Comparison of ENCODE assay signal across 12 cellular contexts in genomic region chr17:68908045-68908444, GRCh38. TPM values are rescaled to one million over a fixed set of nuclear protein-coding genes. Genes with fewer than 3 reads are reported as not detected.
DNase-seq lines count a peak whose midpoint lies in the region; ATAC-seq and TF ChIP-seq lines count a peak whose summit lies in the region.
"Had no signal": no experiment of that assay in that cellular context is flagged by ENCODE, and none has a peak within 500 bp of the region (broad histone marks: within the 10 kb centered on the region; RNA-seq: fewer than 3 reads in every experiment).

No MANE protein-coding gene starts in this region.

- H3K4me3 ChIP-seq in GM23248: no peak overlapping the region

- H3K9me3 ChIP-seq in GM23248 (ENCODE audit: low read depth): no peaks in the 10 kb centered on the region

- peak overlapping the region; percentile 81; the same call in 1 of the 2 replicates for H3K27ac ChIP-seq in GM23248

- no peaks in the 10 kb centered on the region for H3K27me3 Mint-ChIP-seq in neural crest cell (ENCODE audit: low read depth)
- H3K27me3 Mint-ChIP-seq: CD4-positive, alpha-beta T cell had no signal

- no peak overlapping the region for H2AFZ ChIP-seq in GM23248

- in situ Hi-C loops in GM23248 (cut with MboI): no loop called here

- peaks cover 24% of the 10 kb centered on the region for H3K4me1 ChIP-seq in GM23248 (ENCODE audit: insufficient read depth)

- H3K9ac ChIP-seq in GM23248: no peak overlapping the region

- DNase-seq in GM23248: no peak
- DNase-seq in HuH-7 (ENCODE audit: low spot score): peak; percentile 12
- no peak for DNase-seq in neural crest cell (ENCODE audit: low read depth, low spot score)
- no peak for DNase-seq in stimulated activated CD4-positive, alpha-beta T cell treated with anti-CD3 and anti-CD28 coated beads, Interleukin-1b, Interleukin-23, amount 100 ng/mL, for 48 hours
- no peak for DNase-seq in NAMALWA (ENCODE audit: low spot score)
- no peak for DNase-seq in GDM1 (lab: John Stamatoyannopoulos, UW)
- DNase-seq in COR-L47 (lab: John Stamatoyannopoulos, UW): no peak
- DNase-seq: activated CD8-positive, alpha-beta memory T cell treated with anti-CD3 and anti-CD28 coated beads, Interleukin-2, amount 50 U/mL, for 48 hours; CD4-positive, alpha-beta T cell; NCI-H2227 treated with DMSO at 0.1 percent for 48 hours had no signal

- H3K9me3 Mint-ChIP-seq in neural crest cell: peaks cover 6% of the 10 kb centered on the region

- no peak overlapping the region for H3K4me2 ChIP-seq in GM23248 (ENCODE audit: unreplicated experiment)

- H3K27ac Mint-ChIP-seq in neural crest cell (ENCODE audit: unreplicated experiment): peak overlapping the region; percentile 8
- H3K27ac Mint-ChIP-seq: CD4-positive, alpha-beta T cell had no signal

- 97 to 100% methylated on average over 2 of the region's 2 CpGs for WGBS in GM23248 (ENCODE audit: low coverage in 1 of 2, low lambda C conversion rate in 2 of 2, missing lambda C conversion rate in 2 of 2), 2 experiments

- H3K9me2 ChIP-seq in GM23248 (ENCODE audit: insufficient read depth): no peaks in the 10 kb centered on the region

- no peaks in the 10 kb centered on the region for H4K20me1 ChIP-seq in GM23248 (ENCODE audit: insufficient read depth)

- H3K4me1 Mint-ChIP-seq in neural crest cell: peaks cover 55% of the 10 kb centered on the region

- H3K36me3 Mint-ChIP-seq in neural crest cell (ENCODE audit: low read depth): peaks cover 17% of the 10 kb centered on the region

- H3K27me3 ChIP-seq in GM23248 (replicated peaks; ENCODE audit: insufficient read depth): no peaks in the 10 kb centered on the region

- peaks cover 26% of the 10 kb centered on the region for H3F3A ChIP-seq in GM23248 (ENCODE audit: insufficient read depth)

- H3K36me3 ChIP-seq in GM23248 (ENCODE audit: low read depth): no peaks in the 10 kb centered on the region

- H3K79me2 ChIP-seq in GM23248 (ENCODE audit: insufficient read depth): no peaks in the 10 kb centered on the region

- TF ChIP-seq CTCF in neural crest cell (conservative IDR thresholded peaks at IDR 0.05): no peak

- H3K4me3 Mint-ChIP-seq in neural crest cell: no peak overlapping the region
- H3K4me3 Mint-ChIP-seq: CD4-positive, alpha-beta T cell had no signal

- peak; percentile 76 for ATAC-seq in GM18858 (IDR thresholded peaks at IDR 0.05; ENCODE audit: unreplicated experiment)

RNA-seq across cellular contexts. Expression of gene ABCA8, which starts 47.1 kb away (rescaled TPM):
- 8.0 and 14.4 TPM in 2 replicates for total RNA-seq in GM23248 (2014; rRNA removed; shearing (Covaris generic))
- polyA plus RNA-seq in GM23248 (2016; fragmentation: Nextera tagmentation; extraction: Ambion mirVana): 3.5 and 4.4 TPM in 2 replicates
- total RNA-seq in neural crest cell: 12.1 and 13.3 TPM in 2 replicates
- total RNA-seq: CD4-positive, alpha-beta T cell; T-helper 1 cell treated with Interleukin-12 subunit alpha and Interleukin-12 subunit beta and Interleukin-4 antibody, amounts not matched to agents 30 ng/mL and 1 ng/mL, for 36 hours had no signal
